In genomic region chr3:100209948-100210776, GRCh38 we compare ENCODE assay signal across 8 cellular contexts. TPM values are rescaled to one million over a fixed set of nuclear protein-coding genes. Genes with fewer than 3 reads are reported as not detected.
DNase-seq lines count a peak whose midpoint lies in the region; ATAC-seq, FAIRE-seq and TF ChIP-seq lines count a peak whose summit lies in the region.

No MANE protein-coding gene starts in this region.

- H3K4me1 ChIP-seq in HUES48 (ENCODE audit: control insufficient read depth, insufficient read depth, low read length) (peaks cover 26% of the 10 kb centered on the region), endodermal cell (ENCODE audit: control insufficient read depth, insufficient read depth, low read length) (no peaks in the 10 kb centered on the region), gastrocnemius medialis (peaks cover 17 to 22% of the 10 kb centered on the region in 2 donors)

- no peaks in the 10 kb centered on the region for H3K27me3 Mint-ChIP-seq in endodermal cell (ENCODE audit: insufficient read depth)

- peak; percentile 98 for ATAC-seq in GM21390 (IDR thresholded peaks at IDR 0.05; ENCODE audit: unreplicated experiment)
- peak in 1 of 2 donors; percentile 46 for ATAC-seq in gastrocnemius medialis

- no peak for FAIRE-seq in D721Med (lab: Jason Lieb, UNC)

- H3K9me3 Mint-ChIP-seq in endodermal cell = no peaks in the 10 kb centered on the region

- no peak overlapping the region for H3K27ac Mint-ChIP-seq in endodermal cell

- H3K9me3 ChIP-seq in HUES48 (ENCODE audit: control insufficient read depth, insufficient read depth, low read length) (no peaks in the 10 kb centered on the region), endodermal cell (ENCODE audit: control insufficient read depth, low read length) (no peaks in the 10 kb centered on the region), gastrocnemius medialis (no peaks in the 10 kb centered on the region)

- peaks cover 7% of the 10 kb centered on the region for H3K27me3 ChIP-seq in HUES48 (ENCODE audit: control insufficient read depth, insufficient read depth, low read length)
- no peaks in the 10 kb centered on the region for H3K27me3 ChIP-seq in endodermal cell (ENCODE audit: control insufficient read depth, insufficient read depth, low read length, poor library complexity, severe bottlenecking)
- no peaks in the 10 kb centered on the region for H3K27me3 ChIP-seq in gastrocnemius medialis

- H3K4me1 Mint-ChIP-seq in endodermal cell = peaks cover 8% of the 10 kb centered on the region

- POLR2A ChIA-PET in GM10248 (lab: Yijun Ruan, JAX) = no interaction called here

- H3K36me3 Mint-ChIP-seq in endodermal cell (ENCODE audit: low read depth) = no peaks in the 10 kb centered on the region

- in situ Hi-C loops in gastrocnemius medialis (cut with MboI; ENCODE audit: low sequenced_read_pairs in 4 of 4) = no loop called here

- no peak overlapping the region for H3K4me3 Mint-ChIP-seq in endodermal cell

- H3K36me3 ChIP-seq in HUES48 (ENCODE audit: control insufficient read depth, insufficient read depth, low read length) = no peaks in the 10 kb centered on the region
- no peaks in the 10 kb centered on the region for H3K36me3 ChIP-seq in endodermal cell (ENCODE audit: control insufficient read depth, insufficient read depth, low read length)
- no peaks in the 10 kb centered on the region for H3K36me3 ChIP-seq in gastrocnemius medialis

- WGBS in endodermal cell (ENCODE audit: insufficient coverage in 1 of 2, insufficient read length in 1 of 2), 2 experiments = 76 to 80% methylated on average over 1 to 2 of the region's 2 CpGs

- CTCF ChIA-PET in GM10248 (lab: Yijun Ruan, JAX) = interaction anchor here (1.0 to 1.7 kb wide), 3 partner anchors 10 to 378 kb away, joined by 3 to 4 read pairs (median 4); no protein-coding TSS in a partner anchor

- intact Hi-C loops in gastrocnemius medialis (cut with DNase I; ENCODE audit: low total_unique reads) = no loop called here

- H3K27ac ChIP-seq in HUES48 (ENCODE audit: low read depth, low read length) (peak overlapping the region; percentile 87), endodermal cell (ENCODE audit: low read depth, low read length) (peak overlapping the region; percentile 68), gastrocnemius medialis (peak overlapping the region; percentile 1 to 66 (median 54)), caudate nucleus (ENCODE audit: low read depth, low read length) (no peak overlapping the region)

- H3K9ac ChIP-seq in HUES48 (ENCODE audit: low read depth, low read length) = peak overlapping the region; percentile 29
- no peak overlapping the region for H3K9ac ChIP-seq in endodermal cell (ENCODE audit: extremely low read depth, low read length, poor library complexity, severe bottlenecking)

- H3K4me3 ChIP-seq in HUES48 (ENCODE audit: low read depth, low read length) (peak overlapping the region; percentile 28; the same call in 1 of the 2 replicates), endodermal cell (ENCODE audit: low read length) (no peak overlapping the region), gastrocnemius medialis (no peak overlapping the region)

- TF ChIP-seq CTCF in GM10248 (IDR thresholded peaks at IDR 0.05; ENCODE audit: control extremely low read depth, extremely low read depth, low read depth, missing control alignments) (no peak), endodermal cell (conservative IDR thresholded peaks at IDR 0.05) (no peak), gastrocnemius medialis (IDR thresholded peaks at IDR 0.05 in 4 of 5, conservative IDR thresholded peaks at IDR 0.05 in 1 of 5) (no peak), D721Med (IDR thresholded peaks at IDR 0.05; ENCODE audit: insufficient read depth, missing control alignments) (no peak)

- no peak for TF ChIP-seq POLR2A in gastrocnemius medialis (IDR thresholded peaks at IDR 0.05)

- DNase-seq in GM10248 (ENCODE audit: extremely low spot score) (peak; percentile 64), endodermal cell (no peak), gastrocnemius medialis (no peak), D721Med (ENCODE audit: insufficient read length, low spot score) (no peak), NCI-H187 treated with DMSO at 0.1 percent for 48 hours (lab: John Stamatoyannopoulos, UW) (no peak), caudate nucleus (lab: John Stamatoyannopoulos, UW) (no peak)

RNA-seq across cellular contexts. Expression of gene TBC1D23, which starts 50.6 kb away (rescaled TPM):
- total RNA-seq in endodermal cell (10 to 100 TPM; 30.9 to 32.0 TPM), gastrocnemius medialis (10 to 100 TPM; 14.2 to 56.4 (median 45.0) TPM)
- 22.8 TPM for polyA plus RNA-seq in endodermal cell (2013, experiment 1 of 2)
- polyA plus RNA-seq in endodermal cell (2013, experiment 2 of 2) = 24.5 TPM
